ENCODE assay signal across 18 cellular contexts in genomic region chr1:230707732-230708630, GRCh38. TPM values are rescaled to one million over a fixed set of nuclear protein-coding genes. Genes with fewer than 3 reads are reported as not detected.
"Had no signal": no experiment of that assay in that cellular context is flagged by ENCODE, and none has a peak within 500 bp of the region (broad histone marks: within the 10 kb centered on the region; RNA-seq: fewer than 3 reads in every experiment).

No MANE protein-coding gene starts in this region.

- H3K27ac Mint-ChIP-seq: activated naive CD8-positive, alpha-beta T cell treated with anti-CD3 and anti-CD28 coated beads, Interleukin-2, amount 50 U/mL, for 24 hours had no signal

- H3K36me3 Mint-ChIP-seq: naive thymus-derived CD8-positive, alpha-beta T cell had no signal

- H3K9me3 ChIP-seq: gastrocnemius medialis, mucosa of descending colon, psoas muscle, vagina had no signal

- H3K4me3 ChIP-seq: gastrocnemius medialis, mucosa of descending colon, psoas muscle, vagina had no signal

- DNase-seq: activated CD4-positive, alpha-beta T cell treated with anti-CD3 and anti-CD28 coated beads, Interleukin-2, amount 50 U/mL, for 4 hours; activated gamma-delta T cell treated with Interleukin-2 at 50 U/mL for 16 hours; activated naive CD8-positive, alpha-beta T cell treated with anti-CD3 and anti-CD28 coated beads, Interleukin-2, amount 50 U/mL, for 24 hours; activated T-cell treated with anti-CD3 and anti-CD28 coated beads, Interleukin-2, amount 50 U/mL, for 4 hours; cortex of kidney; effector memory CD4-positive, alpha-beta T cell; kidney glomerular epithelial cell; mammary epithelial cell; naive thymus-derived CD8-positive, alpha-beta T cell; stimulated activated CD4-positive, alpha-beta T cell treated with anti-CD3 and anti-CD28 coated beads, Interleukin-12 subunit alpha, Interleukin-12 subunit beta, amount 100 ng/mL, for 4 hours; stimulated activated CD8-positive, alpha-beta memory T cell treated with anti-CD3 and anti-CD28 coated beads, Interleukin-4, amount 100 ng/mL, for 48 hours had no signal

- H3K27me3 ChIP-seq: gastrocnemius medialis, vagina had no signal

- H3K4me1 ChIP-seq: vagina had no signal

- H3K27ac ChIP-seq: psoas muscle, vagina had no signal

- H3K36me3 ChIP-seq: gastrocnemius medialis, vagina had no signal

- H3K4me1 Mint-ChIP-seq: activated naive CD8-positive, alpha-beta T cell treated with anti-CD3 and anti-CD28 coated beads, Interleukin-2, amount 50 U/mL, for 24 hours had no signal

- H3K9me3 Mint-ChIP-seq: activated naive CD8-positive, alpha-beta T cell treated with anti-CD3 and anti-CD28 coated beads, Interleukin-2, amount 50 U/mL, for 24 hours; activated T-cell treated with anti-CD3 and anti-CD28 coated beads, Interleukin-2, amount 50 U/mL, for 4 hours; naive thymus-derived CD8-positive, alpha-beta T cell had no signal

- H3K4me3 Mint-ChIP-seq: activated naive CD8-positive, alpha-beta T cell treated with anti-CD3 and anti-CD28 coated beads, Interleukin-2, amount 50 U/mL, for 24 hours; activated T-cell treated with anti-CD3 and anti-CD28 coated beads, Interleukin-2, amount 50 U/mL, for 4 hours; naive thymus-derived CD8-positive, alpha-beta T cell had no signal

RNA-seq across cellular contexts. Expression of gene AGT, which starts 5.9 kb away (rescaled TPM):
- total RNA-seq: naive thymus-derived CD8-positive, alpha-beta T cell; T-helper 2 cell treated with Interferon-gamma antibody and Interleukin-4, amounts not matched to agents 100 ng/mL and 5 ng/mL, for 36 hours had no signal
- polyA plus RNA-seq: mammary epithelial cell; naive thymus-derived CD8-positive, alpha-beta T cell had no signal

RNA-seq across cellular contexts. Expression of gene CAPN9, which starts 39.2 kb away (rescaled TPM):
- total RNA-seq: activated T-cell treated with anti-CD3 and anti-CD28 coated beads, Interleukin-2, amount 50 U/mL, for 4 hours; gastrocnemius medialis; mammary epithelial cell; naive thymus-derived CD8-positive, alpha-beta T cell; omental fat pad; psoas muscle; T-helper 2 cell treated with Interferon-gamma antibody and Interleukin-4, amounts not matched to agents 100 ng/mL and 5 ng/mL, for 36 hours; vagina had no signal
- polyA plus RNA-seq: fibroblast of lung; mammary epithelial cell; naive thymus-derived CD8-positive, alpha-beta T cell had no signal
